ENCODE assay signal across 8 cellular contexts in the genomic region with DNA sequence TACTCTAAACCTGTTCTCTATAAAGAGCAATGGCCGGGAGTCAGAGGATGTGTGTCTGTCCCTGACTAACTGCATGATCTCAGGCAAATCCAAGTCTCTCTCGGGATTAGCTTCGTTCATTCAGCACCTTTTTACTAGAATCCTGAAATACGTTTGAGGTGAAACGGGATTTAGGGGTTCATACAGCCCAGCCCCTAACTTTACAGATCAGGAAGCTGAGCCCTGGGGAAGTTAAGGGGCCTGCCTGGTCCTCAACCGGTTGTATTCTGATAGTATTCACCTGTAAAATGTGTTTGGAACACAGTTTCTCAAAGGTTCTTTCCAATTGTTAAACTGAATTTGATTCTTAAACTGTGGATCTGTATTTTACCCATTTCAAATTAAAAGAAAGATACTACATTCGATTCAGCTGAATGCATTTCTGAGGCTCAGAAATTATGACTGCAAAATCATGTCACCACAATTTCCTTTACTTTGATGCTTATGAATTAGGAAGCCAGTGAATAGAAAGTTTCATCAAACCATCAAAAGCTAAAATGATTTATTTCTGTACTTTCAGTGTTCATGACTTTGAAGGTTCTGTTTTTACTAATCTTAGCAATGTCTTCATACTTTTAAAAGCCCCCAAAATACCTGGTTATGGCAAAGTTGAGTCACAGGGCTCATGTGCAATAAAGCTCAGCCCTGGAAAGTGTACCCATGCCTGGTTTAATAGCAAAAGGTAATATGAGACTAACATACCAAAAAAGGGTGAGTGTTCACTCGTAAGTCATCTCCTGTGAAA. TPM values are rescaled to one million over a fixed set of nuclear protein-coding genes. Genes with fewer than 3 reads are reported as not detected.
A peak's percentile ranks its signal among the peaks of the same experiment; 100 is the strongest.
DNase-seq lines count a peak whose midpoint lies in the region; ATAC-seq and TF ChIP-seq lines count a peak whose summit lies in the region.
"Had no signal": no experiment of that assay in that cellular context is flagged by ENCODE, and none has a peak within 500 bp of the region (broad histone marks: within the 10 kb centered on the region; RNA-seq: fewer than 3 reads in every experiment).

No MANE protein-coding gene starts in this region.

- H3K4me1 Mint-ChIP-seq in HFFc6 (ENCODE audit: low read depth) = peaks cover 23% of the 10 kb centered on the region

- H3K36me3 Mint-ChIP-seq in HFFc6 (ENCODE audit: low read depth) = no peaks in the 10 kb centered on the region

- no peaks in the 10 kb centered on the region for H3K9me3 Mint-ChIP-seq in HFFc6
- H3K9me3 Mint-ChIP-seq: GM23338 had no signal

- H3K27ac Mint-ChIP-seq in HFFc6 = no peak overlapping the region
- H3K27ac Mint-ChIP-seq: GM23338 had no signal

- H3K27me3 Mint-ChIP-seq in HFFc6 (ENCODE audit: insufficient read depth) = peaks cover 24% of the 10 kb centered on the region

- peak; percentile 63 for DNase-seq in activated CD8-positive, alpha-beta memory T cell treated with anti-CD3 and anti-CD28 coated beads for 24 hours
- peak; percentile 62 for DNase-seq in stimulated activated CD8-positive, alpha-beta memory T cell treated with anti-CD3 and anti-CD28 coated beads, Interleukin-4, amount 100 ng/mL, for 48 hours
- DNase-seq in HFFc6 (no peak), DMS79 treated with DMSO at 0.1 percent for 48 hours (lab: John Stamatoyannopoulos, UW) (no peak), HK-2 (ENCODE audit: unreplicated experiment) (no peak)

- TF ChIP-seq CTCF in HFFc6 (IDR thresholded peaks at IDR 0.05) = no peak

- peak; percentile 55 for ATAC-seq in GM19397 (IDR thresholded peaks at IDR 0.05; ENCODE audit: unreplicated experiment)
- peak; percentile 47 for ATAC-seq in HG03095 (IDR thresholded peaks at IDR 0.05; ENCODE audit: unreplicated experiment)
- ATAC-seq: GM23338 had no signal

- H3K4me3 Mint-ChIP-seq in HFFc6 = no peak overlapping the region
- H3K4me3 Mint-ChIP-seq: GM23338 had no signal

RNA-seq across cellular contexts. Expression of a gene that starts 28.9 kb away (rescaled TPM):
- 10 to 100 TPM in 5 of 6 experiments, 1 to 10 TPM in 1; 8.9 to 21.5 (median 19.3) TPM for total RNA-seq in HFFc6 (2021; fragmentation: NEBNext Ultra II Directional; extraction: Animal tissue kit (Norgen Biotek cat#: 25700))

Comparison
In these comparisons a context has a peak if more than half of its experiments do, and no peak if none do; other contexts are left out.
1. DNase-seq: peak in activated CD8-positive, alpha-beta memory T cell treated with anti-CD3 and anti-CD28 coated beads for 24 hours (single experiment) and stimulated activated CD8-positive, alpha-beta memory T cell treated with anti-CD3 and anti-CD28 coated beads, Interleukin-4, amount 100 ng/mL, for 48 hours (single experiment); none in HFFc6 (single experiment), DMS79 treated with DMSO at 0.1 percent for 48 hours (single experiment) and HK-2 (single experiment).